ENCODE assay signal across 14 cellular contexts in the genomic region with DNA sequence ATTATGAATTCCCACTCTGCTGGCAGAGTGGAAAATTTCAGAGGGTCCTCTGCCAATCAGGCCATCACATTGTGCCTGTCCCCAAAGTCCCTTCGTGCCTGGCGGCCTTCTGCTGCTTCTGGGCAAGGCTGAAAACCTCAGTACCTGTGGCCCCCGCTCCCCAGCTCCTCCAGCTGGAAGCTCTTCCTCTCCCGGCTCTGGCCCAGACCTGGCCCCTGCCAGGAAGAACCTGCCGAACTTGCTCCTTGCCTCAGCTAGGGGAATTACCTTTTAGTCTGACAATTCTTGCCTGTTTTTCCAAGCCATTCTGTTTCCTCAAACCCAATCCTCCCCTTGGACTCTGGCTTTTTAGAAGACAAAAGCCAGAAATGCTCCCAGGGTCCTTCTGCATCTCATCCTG. TPM values are rescaled to one million over a fixed set of nuclear protein-coding genes. Genes with fewer than 3 reads are reported as not detected.
DNase-seq lines count a peak whose midpoint lies in the region; TF ChIP-seq lines count a peak whose summit lies in the region.
"Had no signal": no experiment of that assay in that cellular context is flagged by ENCODE, and none has a peak within 500 bp of the region (broad histone marks: within the 10 kb centered on the region; RNA-seq: fewer than 3 reads in every experiment).

No MANE protein-coding gene starts in this region.

- H3K4me1 Mint-ChIP-seq in activated T-helper 1 cell treated with anti-CD3 and anti-CD28 coated beads, Interleukin-12 subunit alpha, Interleukin-12 subunit beta, Interleukin-2, Interleukin-4 antibody, amounts not matched to agents 30 ng/mL and 10 ng/mL and 1 ng/mL, durations not matched to agents 14 hours and 24 hours and 36 hours (ENCODE audit: low read depth), result no peaks in the 10 kb centered on the region
- H3K4me1 Mint-ChIP-seq: activated CD4-positive, alpha-beta T cell treated with anti-CD3 and anti-CD28 coated beads for 36 hours; immature natural killer cell had no signal

- peak; percentile 22 for DNase-seq in Karpas-422
- DNase-seq in tibial artery, result no peak
- no peak for DNase-seq in activated T-helper 1 cell treated with anti-CD3 and anti-CD28 coated beads, Interleukin-12 subunit alpha, Interleukin-12 subunit beta, Interleukin-2, Interleukin-4 antibody, amounts not matched to agents 30 ng/mL and 10 ng/mL and 1 ng/mL, durations not matched to agents 14 hours and 24 hours and 36 hours (ENCODE audit: low spot score)
- DNase-seq in NCI-H2081 (lab: John Stamatoyannopoulos, UW), result no peak
- no peak for DNase-seq in HUDEP-2 (lab: John Stamatoyannopoulos, UW; ENCODE audit: unreplicated experiment in 76 of 76)
- DNase-seq: activated CD4-positive, alpha-beta T cell treated with anti-CD3 and anti-CD28 coated beads for 36 hours; activated naive CD4-positive, alpha-beta T cell treated with anti-CD3 and anti-CD28 coated beads, Interleukin-2, amount 50 U/mL, for 16 hours; DMS79; endodermal cell; immature natural killer cell; SHP77 had no signal

- no peaks in the 10 kb centered on the region for H3K36me3 Mint-ChIP-seq in activated T-helper 1 cell treated with anti-CD3 and anti-CD28 coated beads, Interleukin-12 subunit alpha, Interleukin-12 subunit beta, Interleukin-2, Interleukin-4 antibody, amounts not matched to agents 30 ng/mL and 10 ng/mL and 1 ng/mL, durations not matched to agents 14 hours and 24 hours and 36 hours (ENCODE audit: low read depth)
- H3K36me3 Mint-ChIP-seq: immature natural killer cell had no signal

- H3K4me3 ChIP-seq in Karpas-422 (ENCODE audit: low read length), result no peak overlapping the region
- peak overlapping the region in 1 of 2 donors; percentile 17 for H3K4me3 ChIP-seq in esophagus (ENCODE audit: low read depth in 1 of 2, low read length in 2 of 2)
- no peak overlapping the region for H3K4me3 ChIP-seq in muscle layer of duodenum (ENCODE audit: low read depth in 1 of 2, low read length in 2 of 2)
- H3K4me3 ChIP-seq in tibial artery, result no peak overlapping the region

- H3K27me3 ChIP-seq in Karpas-422 (ENCODE audit: low read length) (no peaks in the 10 kb centered on the region), esophagus (ENCODE audit: control insufficient read depth in 1 of 2, insufficient read depth in 2 of 2, low read length in 2 of 2) (no peaks in the 10 kb centered on the region), muscle layer of duodenum (ENCODE audit: low read depth, low read length) (no peaks in the 10 kb centered on the region), tibial artery (no peaks in the 10 kb centered on the region)

- H3K9me3 Mint-ChIP-seq in activated T-helper 1 cell treated with anti-CD3 and anti-CD28 coated beads, Interleukin-12 subunit alpha, Interleukin-12 subunit beta, Interleukin-2, Interleukin-4 antibody, amounts not matched to agents 30 ng/mL and 10 ng/mL and 1 ng/mL, durations not matched to agents 14 hours and 24 hours and 36 hours, result no peaks in the 10 kb centered on the region
- H3K9me3 Mint-ChIP-seq: endodermal cell, immature natural killer cell had no signal

- H3K9me2 ChIP-seq in Karpas-422 (replicated peaks; ENCODE audit: insufficient read depth, low read length), result no peaks in the 10 kb centered on the region

- H3K27ac ChIP-seq in Karpas-422 (ENCODE audit: low read length) (no peak overlapping the region), esophagus (ENCODE audit: low read depth in 2 of 2, low read length in 1 of 2) (peak overlapping the region; percentile 88 to 93), muscle layer of duodenum (ENCODE audit: low read length) (peak overlapping the region; percentile 33), tibial artery (peak overlapping the region; percentile 20 to 37)

- H3K36me3 ChIP-seq in Karpas-422 (ENCODE audit: insufficient read depth, low read length) (no peaks in the 10 kb centered on the region), esophagus (ENCODE audit: control insufficient read depth in 2 of 2, insufficient read depth in 2 of 2, low read length in 1 of 2) (no peaks in the 10 kb centered on the region), muscle layer of duodenum (ENCODE audit: control insufficient read depth in 1 of 2, insufficient read depth in 2 of 2, low read length in 2 of 2) (no peaks in the 10 kb centered on the region), tibial artery (no peaks in the 10 kb centered on the region)

- 42 to 55% methylated on average over 5 of the region's 5 CpGs for WGBS in esophagus, 2 donors

- H4K20me1 ChIP-seq in Karpas-422 (ENCODE audit: insufficient read depth, low read depth, low read length), result no peaks in the 10 kb centered on the region

- H3K27ac Mint-ChIP-seq in activated T-helper 1 cell treated with anti-CD3 and anti-CD28 coated beads, Interleukin-12 subunit alpha, Interleukin-12 subunit beta, Interleukin-2, Interleukin-4 antibody, amounts not matched to agents 30 ng/mL and 10 ng/mL and 1 ng/mL, durations not matched to agents 14 hours and 24 hours and 36 hours, result no peak overlapping the region
- H3K27ac Mint-ChIP-seq: activated CD4-positive, alpha-beta T cell treated with anti-CD3 and anti-CD28 coated beads for 36 hours; endodermal cell; immature natural killer cell had no signal

- H3K79me2 ChIP-seq in Karpas-422 (ENCODE audit: low read length), result no peaks in the 10 kb centered on the region

- H3K9ac ChIP-seq in Karpas-422 (ENCODE audit: low read length), result no peak overlapping the region

- H3K4me3 Mint-ChIP-seq in activated T-helper 1 cell treated with anti-CD3 and anti-CD28 coated beads, Interleukin-12 subunit alpha, Interleukin-12 subunit beta, Interleukin-2, Interleukin-4 antibody, amounts not matched to agents 30 ng/mL and 10 ng/mL and 1 ng/mL, durations not matched to agents 14 hours and 24 hours and 36 hours, result no peak overlapping the region
- H3K4me3 Mint-ChIP-seq: activated CD4-positive, alpha-beta T cell treated with anti-CD3 and anti-CD28 coated beads for 36 hours; endodermal cell; immature natural killer cell had no signal

- H3K9me3 ChIP-seq in Karpas-422 (ENCODE audit: low read length) (no peaks in the 10 kb centered on the region), esophagus (ENCODE audit: control insufficient read depth in 2 of 2, insufficient read depth in 1 of 2, low read depth in 1 of 2, low read length in 1 of 2) (no peaks in the 10 kb centered on the region), muscle layer of duodenum (ENCODE audit: control insufficient read depth in 1 of 2, low read length in 2 of 2) (no peaks in the 10 kb centered on the region), tibial artery (no peaks in the 10 kb centered on the region)

- no peak for TF ChIP-seq CTCF in tibial artery (IDR thresholded peaks at IDR 0.05)

- no peaks in the 10 kb centered on the region for H3K4me1 ChIP-seq in Karpas-422 (ENCODE audit: low read length)
- H3K4me1 ChIP-seq in esophagus (ENCODE audit: control insufficient read depth in 2 of 2, insufficient read depth in 2 of 2, low read length in 1 of 2), result peaks cover 9 to 21% of the 10 kb centered on the region in 2 donors
- H3K4me1 ChIP-seq in muscle layer of duodenum (ENCODE audit: control insufficient read depth in 1 of 2, insufficient read depth in 2 of 2, low read length in 2 of 2), result peaks cover 6 to 29% of the 10 kb centered on the region in 2 donors
- peaks cover 0 to 55% (median 32%) of the 10 kb centered on the region in 4 donors for H3K4me1 ChIP-seq in tibial artery

- no peaks in the 10 kb centered on the region for H3K27me3 Mint-ChIP-seq in activated T-helper 1 cell treated with anti-CD3 and anti-CD28 coated beads, Interleukin-12 subunit alpha, Interleukin-12 subunit beta, Interleukin-2, Interleukin-4 antibody, amounts not matched to agents 30 ng/mL and 10 ng/mL and 1 ng/mL, durations not matched to agents 14 hours and 24 hours and 36 hours (ENCODE audit: insufficient read depth)

- intact Hi-C loops in tibial artery (cut with DNase I; ENCODE audit: low total_unique reads), result no loop called here
- intact Hi-C loops in activated T-helper 1 cell treated with anti-CD3 and anti-CD28 coated beads, Interleukin-12 subunit alpha, Interleukin-12 subunit beta, Interleukin-2, Interleukin-4 antibody, amounts not matched to agents 30 ng/mL and 10 ng/mL and 1 ng/mL, durations not matched to agents 14 hours and 24 hours and 36 hours (cut with micrococcal nuclease), result no loop called here

- H3K4me2 ChIP-seq in Karpas-422 (ENCODE audit: low read depth, low read length, poor library complexity, severe bottlenecking), result no peak overlapping the region

- no peak overlapping the region for H2AFZ ChIP-seq in Karpas-422 (ENCODE audit: low read length)

RNA-seq across cellular contexts. Expression of a gene that starts 27.9 kb away (rescaled TPM):
- total RNA-seq in Karpas-422 (2014; rRNA removed; shearing (Covaris generic); ENCODE audit: low replicate concordance), result not detected in 2 replicates
- 1 to 10 TPM in 1 of 2 donors, under 1 TPM in 1; 0.55 to 1.2 TPM for polyA plus RNA-seq in esophagus
- 0.39 and 0.41 TPM in 2 replicates for total RNA-seq in activated T-helper 1 cell treated with anti-CD3 and anti-CD28 coated beads, Interleukin-12 subunit alpha, Interleukin-12 subunit beta, Interleukin-2, Interleukin-4 antibody, amounts not matched to agents 30 ng/mL and 10 ng/mL and 1 ng/mL, durations not matched to agents 14 hours and 24 hours and 36 hours
- total RNA-seq: activated CD4-positive, alpha-beta T cell treated with anti-CD3 and anti-CD28 coated beads for 36 hours had no signal
- polyA plus RNA-seq: BJ, immature natural killer cell had no signal
